Comparison of ENCODE assay signal across 1 cellular context in genomic region chr7:2844153-2845077, GRCh38.
TF ChIP-seq lines count a peak whose summit lies in the region.

A gene with protein sequence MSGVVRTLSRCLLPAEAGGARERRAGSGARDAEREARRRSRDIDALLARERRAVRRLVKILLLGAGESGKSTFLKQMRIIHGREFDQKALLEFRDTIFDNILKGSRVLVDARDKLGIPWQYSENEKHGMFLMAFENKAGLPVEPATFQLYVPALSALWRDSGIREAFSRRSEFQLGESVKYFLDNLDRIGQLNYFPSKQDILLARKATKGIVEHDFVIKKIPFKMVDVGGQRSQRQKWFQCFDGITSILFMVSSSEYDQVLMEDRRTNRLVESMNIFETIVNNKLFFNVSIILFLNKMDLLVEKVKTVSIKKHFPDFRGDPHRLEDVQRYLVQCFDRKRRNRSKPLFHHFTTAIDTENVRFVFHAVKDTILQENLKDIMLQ (minus strand): TSS chr7:2844308. CDS start chr7:2844161, 147 bp downstream.

TF ChIP-seq in K562, 482 proteins besides CTCF, POLR2A, EP300 and RAD21 (continued from another document and continues in another):
- TF ChIP-seq RNF2 (IDR thresholded peaks at IDR 0.05) (no peak), CAMTA2 (CRISPR knock-in tag; conservative IDR thresholded peaks at IDR 0.05) (no peak), SP1 (CRISPR knock-in tag; IDR thresholded peaks at IDR 0.05) (peak; percentile 84), CEBPZ (IDR thresholded peaks at IDR 0.05; ENCODE audit: borderline replicate concordance, low read depth, low read length) (peak; percentile 88), SAFB (IDR thresholded peaks at IDR 0.05; ENCODE audit: borderline replicate concordance, low read depth, low read length) (no peak), ZBTB8A (IDR thresholded peaks at IDR 0.05; ENCODE audit: partially characterized antibody) (no peak), NEUROD1 (IDR thresholded peaks at IDR 0.05; ENCODE audit: borderline replicate concordance, low read depth, low read length, partially characterized antibody) (peak; percentile 81), SIRT6 (IDR thresholded peaks at IDR 0.05; ENCODE audit: low read depth, low read length) (no peak), HDGF (IDR thresholded peaks at IDR 0.05) (no peak), TCF7 (IDR thresholded peaks at IDR 0.05; ENCODE audit: borderline replicate concordance) (0 out of 2 replicates have a peak, but pooled peaks have one; percentile 12), MEF2D (tag; conservative IDR thresholded peaks at IDR 0.05; ENCODE audit: low read depth) (no peak), TOE1 (IDR thresholded peaks at IDR 0.05; ENCODE audit: borderline replicate concordance) (no peak), TOE1 (CRISPR knock-in tag; IDR thresholded peaks at IDR 0.05; ENCODE audit: borderline replicate concordance, low read depth) (no peak), ZNF785 (CRISPR knock-in tag; IDR thresholded peaks at IDR 0.05) (no peak), ZFP1 (CRISPR knock-in tag; IDR thresholded peaks at IDR 0.05) (no peak), HEY1 (CRISPR knock-in tag; IDR thresholded peaks at IDR 0.05; ENCODE audit: borderline replicate concordance) (no peak), RBM25 (IDR thresholded peaks at IDR 0.05; ENCODE audit: low read depth, low read length, severe bottlenecking) (peak; percentile 98), MAZ (CRISPR knock-in tag; conservative IDR thresholded peaks at IDR 0.05 in 1 of 2, IDR thresholded peaks at IDR 0.05 in 1 of 2) (peak in 1 of 2 experiments; percentile 49; a peak in 1 of 4 replicates), HMGN3 (IDR thresholded peaks at IDR 0.05; ENCODE audit: borderline replicate concordance, extremely low read depth, insufficient read length, low read depth, low read length) (peak; percentile 69), GABPA (tag; conservative IDR thresholded peaks at IDR 0.05; ENCODE audit: low read depth) (peak; percentile 76), GABPB2 (CRISPR knock-in tag; conservative IDR thresholded peaks at IDR 0.05) (no peak), GATA2 (CRISPR knock-in tag; IDR thresholded peaks at IDR 0.05) (peak; percentile 63; the same call in 1 of the 2 replicates), ZSCAN32 (CRISPR knock-in tag; IDR thresholded peaks at IDR 0.05) (no peak), ARID1B (IDR thresholded peaks at IDR 0.05) (peak; percentile 69), POLR2H (tag; IDR thresholded peaks at IDR 0.05; ENCODE audit: low read depth) (no peak), ATF7 (IDR thresholded peaks at IDR 0.05) (peak; percentile 76), POLR2G (IDR thresholded peaks at IDR 0.05; ENCODE audit: low read depth, low read length) (peak; percentile 72), NFYB (IDR thresholded peaks at IDR 0.05; ENCODE audit: extremely low read depth, insufficient read length) (peak; percentile 54), ZBTB11 (CRISPR knock-in tag; IDR thresholded peaks at IDR 0.05) (0 out of 6 replicates have a peak, but pooled peaks of 1 of the 3 experiments have one; percentile 9)
- TF ChIP-seq, protein P1, sequence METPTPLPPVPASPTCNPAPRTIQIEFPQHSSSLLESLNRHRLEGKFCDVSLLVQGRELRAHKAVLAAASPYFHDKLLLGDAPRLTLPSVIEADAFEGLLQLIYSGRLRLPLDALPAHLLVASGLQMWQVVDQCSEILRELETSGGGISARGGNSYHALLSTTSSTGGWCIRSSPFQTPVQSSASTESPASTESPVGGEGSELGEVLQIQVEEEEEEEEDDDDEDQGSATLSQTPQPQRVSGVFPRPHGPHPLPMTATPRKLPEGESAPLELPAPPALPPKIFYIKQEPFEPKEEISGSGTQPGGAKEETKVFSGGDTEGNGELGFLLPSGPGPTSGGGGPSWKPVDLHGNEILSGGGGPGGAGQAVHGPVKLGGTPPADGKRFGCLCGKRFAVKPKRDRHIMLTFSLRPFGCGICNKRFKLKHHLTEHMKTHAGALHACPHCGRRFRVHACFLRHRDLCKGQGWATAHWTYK (CRISPR knock-in tag; IDR thresholded peaks at IDR 0.05) = peak; percentile 58; the same call in 1 of the 2 replicates
- TF ChIP-seq, protein P2, sequence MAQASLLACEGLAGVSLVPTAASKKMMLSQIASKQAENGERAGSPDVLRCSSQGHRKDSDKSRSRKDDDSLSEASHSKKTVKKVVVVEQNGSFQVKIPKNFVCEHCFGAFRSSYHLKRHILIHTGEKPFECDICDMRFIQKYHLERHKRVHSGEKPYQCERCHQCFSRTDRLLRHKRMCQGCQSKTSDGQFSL (CRISPR knock-in tag; IDR thresholded peaks at IDR 0.05) = no peak
- TF ChIP-seq, protein P2 (tag; IDR thresholded peaks at IDR 0.05) = no peak
- TF ChIP-seq, protein P3, sequence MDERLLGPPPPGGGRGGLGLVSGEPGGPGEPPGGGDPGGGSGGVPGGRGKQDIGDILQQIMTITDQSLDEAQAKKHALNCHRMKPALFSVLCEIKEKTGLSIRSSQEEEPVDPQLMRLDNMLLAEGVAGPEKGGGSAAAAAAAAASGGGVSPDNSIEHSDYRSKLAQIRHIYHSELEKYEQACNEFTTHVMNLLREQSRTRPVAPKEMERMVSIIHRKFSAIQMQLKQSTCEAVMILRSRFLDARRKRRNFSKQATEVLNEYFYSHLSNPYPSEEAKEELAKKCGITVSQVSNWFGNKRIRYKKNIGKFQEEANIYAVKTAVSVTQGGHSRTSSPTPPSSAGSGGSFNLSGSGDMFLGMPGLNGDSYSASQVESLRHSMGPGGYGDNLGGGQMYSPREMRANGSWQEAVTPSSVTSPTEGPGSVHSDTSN (CRISPR knock-in tag; IDR thresholded peaks at IDR 0.05; ENCODE audit: low read depth) = peak; percentile 59
- TF ChIP-seq, protein P3 (tag; conservative IDR thresholded peaks at IDR 0.05; ENCODE audit: low read depth) = peak; percentile 69
- TF ChIP-seq, protein P4, sequence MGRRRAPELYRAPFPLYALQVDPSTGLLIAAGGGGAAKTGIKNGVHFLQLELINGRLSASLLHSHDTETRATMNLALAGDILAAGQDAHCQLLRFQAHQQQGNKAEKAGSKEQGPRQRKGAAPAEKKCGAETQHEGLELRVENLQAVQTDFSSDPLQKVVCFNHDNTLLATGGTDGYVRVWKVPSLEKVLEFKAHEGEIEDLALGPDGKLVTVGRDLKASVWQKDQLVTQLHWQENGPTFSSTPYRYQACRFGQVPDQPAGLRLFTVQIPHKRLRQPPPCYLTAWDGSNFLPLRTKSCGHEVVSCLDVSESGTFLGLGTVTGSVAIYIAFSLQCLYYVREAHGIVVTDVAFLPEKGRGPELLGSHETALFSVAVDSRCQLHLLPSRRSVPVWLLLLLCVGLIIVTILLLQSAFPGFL (CRISPR knock-in tag; IDR thresholded peaks at IDR 0.05) = no peak
- TF ChIP-seq, protein P5, sequence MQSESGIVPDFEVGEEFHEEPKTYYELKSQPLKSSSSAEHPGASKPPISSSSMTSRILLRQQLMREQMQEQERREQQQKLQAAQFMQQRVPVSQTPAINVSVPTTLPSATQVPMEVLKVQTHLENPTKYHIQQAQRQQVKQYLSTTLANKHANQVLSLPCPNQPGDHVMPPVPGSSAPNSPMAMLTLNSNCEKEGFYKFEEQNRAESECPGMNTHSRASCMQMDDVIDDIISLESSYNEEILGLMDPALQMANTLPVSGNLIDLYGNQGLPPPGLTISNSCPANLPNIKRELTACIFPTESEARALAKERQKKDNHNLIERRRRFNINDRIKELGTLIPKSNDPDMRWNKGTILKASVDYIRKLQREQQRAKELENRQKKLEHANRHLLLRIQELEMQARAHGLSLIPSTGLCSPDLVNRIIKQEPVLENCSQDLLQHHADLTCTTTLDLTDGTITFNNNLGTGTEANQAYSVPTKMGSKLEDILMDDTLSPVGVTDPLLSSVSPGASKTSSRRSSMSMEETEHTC (IDR thresholded peaks at IDR 0.05) = no peak
- TF ChIP-seq, protein P6, sequence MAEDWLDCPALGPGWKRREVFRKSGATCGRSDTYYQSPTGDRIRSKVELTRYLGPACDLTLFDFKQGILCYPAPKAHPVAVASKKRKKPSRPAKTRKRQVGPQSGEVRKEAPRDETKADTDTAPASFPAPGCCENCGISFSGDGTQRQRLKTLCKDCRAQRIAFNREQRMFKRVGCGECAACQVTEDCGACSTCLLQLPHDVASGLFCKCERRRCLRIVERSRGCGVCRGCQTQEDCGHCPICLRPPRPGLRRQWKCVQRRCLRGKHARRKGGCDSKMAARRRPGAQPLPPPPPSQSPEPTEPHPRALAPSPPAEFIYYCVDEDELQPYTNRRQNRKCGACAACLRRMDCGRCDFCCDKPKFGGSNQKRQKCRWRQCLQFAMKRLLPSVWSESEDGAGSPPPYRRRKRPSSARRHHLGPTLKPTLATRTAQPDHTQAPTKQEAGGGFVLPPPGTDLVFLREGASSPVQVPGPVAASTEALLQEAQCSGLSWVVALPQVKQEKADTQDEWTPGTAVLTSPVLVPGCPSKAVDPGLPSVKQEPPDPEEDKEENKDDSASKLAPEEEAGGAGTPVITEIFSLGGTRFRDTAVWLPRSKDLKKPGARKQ (CRISPR knock-in tag; IDR thresholded peaks at IDR 0.05) = no peak
